14 cellular contexts compared by ENCODE assay signal in genomic region chr1:234780531-234781162, GRCh38.
DNase-seq lines count a peak whose midpoint lies in the region; ATAC-seq, FAIRE-seq and TF ChIP-seq lines count a peak whose summit lies in the region.
"Had no signal": no experiment of that assay in that cellular context is flagged by ENCODE, and none has a peak within 500 bp of the region (broad histone marks: within the 10 kb centered on the region; RNA-seq: fewer than 3 reads in every experiment).

No MANE protein-coding gene starts in this region.

- ATAC-seq in left lobe of liver: peak; percentile 7
- no peak for ATAC-seq in GM18909 (IDR thresholded peaks at IDR 0.05; ENCODE audit: poor library complexity, unreplicated experiment)
- no peak for ATAC-seq in HG03196 (IDR thresholded peaks at IDR 0.05; ENCODE audit: unreplicated experiment)

- H3K27me3 ChIP-seq in A673 (replicated peaks; ENCODE audit: insufficient read depth, low read depth, low read length, poor library complexity): peaks cover 58% of the 10 kb centered on the region
- peaks cover 14% of the 10 kb centered on the region for H3K27me3 ChIP-seq in bronchial epithelial cell (ENCODE audit: control insufficient read depth, insufficient read depth, low read length)
- H3K27me3 ChIP-seq in HAP-1 (ENCODE audit: low read depth): peaks cover 14% of the 10 kb centered on the region; the same call in 1 of the 2 replicates
- H3K27me3 ChIP-seq: BE2C, SJSA1 had no signal

- no peaks in the 10 kb centered on the region for H3K4me1 ChIP-seq in A673 (ENCODE audit: insufficient read depth, low read length, poor library complexity, severe bottlenecking)
- no peaks in the 10 kb centered on the region for H3K4me1 ChIP-seq in HAP-1
- H3K4me1 ChIP-seq: BE2C had no signal

- intact Hi-C loops in A673 (cut with micrococcal nuclease; ENCODE audit: unreplicated experiment): no loop called here

- POLR2A ChIA-PET in A673 (lab: Charles Lee; ENCODE audit: low non-redundant PET): no interaction called here

- no peak for TF ChIP-seq CTCF in A673 (conservative IDR thresholded peaks at IDR 0.05; ENCODE audit: low read depth, low read length)
- TF ChIP-seq CTCF in GM20000 (IDR thresholded peaks at IDR 0.05; ENCODE audit: extremely low read depth, missing control alignments): no peak
- TF ChIP-seq CTCF in bronchial epithelial cell (IDR thresholded peaks at IDR 0.05; ENCODE audit: insufficient read depth, low read length, severe bottlenecking): no peak

- H3K27ac ChIP-seq in A673 (ENCODE audit: low read depth, low read length, poor library complexity, severe bottlenecking): no peak overlapping the region
- H3K27ac ChIP-seq: GM23248, SJSA1 had no signal

- H3K36me3 ChIP-seq in A673 (ENCODE audit: insufficient read depth, low read length, poor library complexity, severe bottlenecking) (no peaks in the 10 kb centered on the region), bronchial epithelial cell (ENCODE audit: control insufficient read depth, insufficient read depth, low read length) (no peaks in the 10 kb centered on the region), HAP-1 (replicated peaks) (no peaks in the 10 kb centered on the region)
- H3K36me3 ChIP-seq: BE2C, SJSA1 had no signal

- H3K9me3 ChIP-seq in A673 (ENCODE audit: low read depth, low read length, poor library complexity, severe bottlenecking) (no peaks in the 10 kb centered on the region), HAP-1 (no peaks in the 10 kb centered on the region)
- H3K9me3 ChIP-seq: BE2C, SJSA1 had no signal

- FAIRE-seq in bronchial epithelial cell (lab: Jason Lieb, UNC): peak; percentile 64

- no peak overlapping the region for H3K4me3 ChIP-seq in A673 (ENCODE audit: low read depth, low read length, poor library complexity, severe bottlenecking)
- H3K4me3 ChIP-seq in bronchial epithelial cell (ENCODE audit: low read depth, low read length): no peak overlapping the region
- H3K4me3 ChIP-seq in HAP-1: no peak overlapping the region
- H3K4me3 ChIP-seq: GM23248, SJSA1 had no signal

- CTCF ChIA-PET in A673 (lab: Charles Lee): no interaction called here

- BruUV-seq in A673 (replicated peaks; lab: Mats Ljungman, UMichigan): no TSS peak

- in situ Hi-C loops in HAP-1 (cut with MboI; ENCODE audit: low sequenced_read_pairs): no loop called here

- DNase-seq in A673 (ENCODE audit: low spot score): peak; percentile 13
- peak; percentile 32 for DNase-seq in GM20000 (ENCODE audit: low spot score)
- DNase-seq in bronchial epithelial cell (ENCODE audit: low read depth): no peak
- DNase-seq in left lobe of liver (ENCODE audit: low spot score): no peak
- DNase-seq in HAP-1 (ENCODE audit: low spot score in 2 of 2): no peak
- DNase-seq in GM19240 (ENCODE audit: insufficient read length, low spot score): no peak
- DNase-seq: activated CD4-positive, alpha-beta T cell treated with anti-CD3 and anti-CD28 coated beads, Interleukin-2, amount 50 U/mL, for 1 hour; BE2C; GM23248; NCI-H1092; T-helper 9 cell had no signal

Comparison
In these comparisons a context has a peak if more than half of its experiments do, and no peak if none do; other contexts are left out.
1. DNase-seq: peak in A673 (single experiment) and GM20000 (single experiment); none in bronchial epithelial cell (single experiment), left lobe of liver (single experiment), HAP-1 (0 of 2) and GM19240 (single experiment).